ENCODE assay signal across 1 cellular context in the genomic region with DNA sequence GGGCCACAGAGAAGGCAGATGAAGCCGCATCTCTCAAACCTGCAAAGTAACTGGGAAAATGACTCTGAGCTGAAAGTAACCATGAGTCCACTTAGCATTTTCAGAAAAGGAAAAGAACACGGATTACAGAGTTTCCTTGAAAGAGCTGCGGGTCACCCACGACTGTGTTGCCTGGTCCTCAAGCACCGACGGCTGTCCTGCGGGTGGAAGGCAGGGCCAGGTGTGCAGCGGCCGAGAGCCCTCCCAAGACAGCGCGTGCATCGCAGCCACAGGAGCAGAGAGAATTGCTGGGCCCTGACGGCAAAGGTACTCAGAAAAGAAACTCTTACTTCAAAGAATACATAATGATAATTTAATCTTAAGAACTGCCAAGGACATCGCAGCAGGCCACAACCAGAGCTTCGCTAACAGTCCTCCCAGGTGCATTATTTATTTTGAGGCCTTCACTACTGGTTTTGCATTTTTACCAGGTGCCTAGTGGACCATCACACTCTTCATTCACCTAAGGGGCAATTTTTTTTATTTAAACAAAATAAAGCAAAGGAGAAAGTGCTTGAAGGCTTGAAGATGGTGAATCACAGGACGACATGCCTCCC.
TF ChIP-seq lines count a peak whose summit lies in the region.

No MANE protein-coding gene starts in this region.

TF ChIP-seq in GM23338, 12 proteins besides CTCF, POLR2A, EP300 and RAD21 (continued from another document):
- TF ChIP-seq, protein P1, sequence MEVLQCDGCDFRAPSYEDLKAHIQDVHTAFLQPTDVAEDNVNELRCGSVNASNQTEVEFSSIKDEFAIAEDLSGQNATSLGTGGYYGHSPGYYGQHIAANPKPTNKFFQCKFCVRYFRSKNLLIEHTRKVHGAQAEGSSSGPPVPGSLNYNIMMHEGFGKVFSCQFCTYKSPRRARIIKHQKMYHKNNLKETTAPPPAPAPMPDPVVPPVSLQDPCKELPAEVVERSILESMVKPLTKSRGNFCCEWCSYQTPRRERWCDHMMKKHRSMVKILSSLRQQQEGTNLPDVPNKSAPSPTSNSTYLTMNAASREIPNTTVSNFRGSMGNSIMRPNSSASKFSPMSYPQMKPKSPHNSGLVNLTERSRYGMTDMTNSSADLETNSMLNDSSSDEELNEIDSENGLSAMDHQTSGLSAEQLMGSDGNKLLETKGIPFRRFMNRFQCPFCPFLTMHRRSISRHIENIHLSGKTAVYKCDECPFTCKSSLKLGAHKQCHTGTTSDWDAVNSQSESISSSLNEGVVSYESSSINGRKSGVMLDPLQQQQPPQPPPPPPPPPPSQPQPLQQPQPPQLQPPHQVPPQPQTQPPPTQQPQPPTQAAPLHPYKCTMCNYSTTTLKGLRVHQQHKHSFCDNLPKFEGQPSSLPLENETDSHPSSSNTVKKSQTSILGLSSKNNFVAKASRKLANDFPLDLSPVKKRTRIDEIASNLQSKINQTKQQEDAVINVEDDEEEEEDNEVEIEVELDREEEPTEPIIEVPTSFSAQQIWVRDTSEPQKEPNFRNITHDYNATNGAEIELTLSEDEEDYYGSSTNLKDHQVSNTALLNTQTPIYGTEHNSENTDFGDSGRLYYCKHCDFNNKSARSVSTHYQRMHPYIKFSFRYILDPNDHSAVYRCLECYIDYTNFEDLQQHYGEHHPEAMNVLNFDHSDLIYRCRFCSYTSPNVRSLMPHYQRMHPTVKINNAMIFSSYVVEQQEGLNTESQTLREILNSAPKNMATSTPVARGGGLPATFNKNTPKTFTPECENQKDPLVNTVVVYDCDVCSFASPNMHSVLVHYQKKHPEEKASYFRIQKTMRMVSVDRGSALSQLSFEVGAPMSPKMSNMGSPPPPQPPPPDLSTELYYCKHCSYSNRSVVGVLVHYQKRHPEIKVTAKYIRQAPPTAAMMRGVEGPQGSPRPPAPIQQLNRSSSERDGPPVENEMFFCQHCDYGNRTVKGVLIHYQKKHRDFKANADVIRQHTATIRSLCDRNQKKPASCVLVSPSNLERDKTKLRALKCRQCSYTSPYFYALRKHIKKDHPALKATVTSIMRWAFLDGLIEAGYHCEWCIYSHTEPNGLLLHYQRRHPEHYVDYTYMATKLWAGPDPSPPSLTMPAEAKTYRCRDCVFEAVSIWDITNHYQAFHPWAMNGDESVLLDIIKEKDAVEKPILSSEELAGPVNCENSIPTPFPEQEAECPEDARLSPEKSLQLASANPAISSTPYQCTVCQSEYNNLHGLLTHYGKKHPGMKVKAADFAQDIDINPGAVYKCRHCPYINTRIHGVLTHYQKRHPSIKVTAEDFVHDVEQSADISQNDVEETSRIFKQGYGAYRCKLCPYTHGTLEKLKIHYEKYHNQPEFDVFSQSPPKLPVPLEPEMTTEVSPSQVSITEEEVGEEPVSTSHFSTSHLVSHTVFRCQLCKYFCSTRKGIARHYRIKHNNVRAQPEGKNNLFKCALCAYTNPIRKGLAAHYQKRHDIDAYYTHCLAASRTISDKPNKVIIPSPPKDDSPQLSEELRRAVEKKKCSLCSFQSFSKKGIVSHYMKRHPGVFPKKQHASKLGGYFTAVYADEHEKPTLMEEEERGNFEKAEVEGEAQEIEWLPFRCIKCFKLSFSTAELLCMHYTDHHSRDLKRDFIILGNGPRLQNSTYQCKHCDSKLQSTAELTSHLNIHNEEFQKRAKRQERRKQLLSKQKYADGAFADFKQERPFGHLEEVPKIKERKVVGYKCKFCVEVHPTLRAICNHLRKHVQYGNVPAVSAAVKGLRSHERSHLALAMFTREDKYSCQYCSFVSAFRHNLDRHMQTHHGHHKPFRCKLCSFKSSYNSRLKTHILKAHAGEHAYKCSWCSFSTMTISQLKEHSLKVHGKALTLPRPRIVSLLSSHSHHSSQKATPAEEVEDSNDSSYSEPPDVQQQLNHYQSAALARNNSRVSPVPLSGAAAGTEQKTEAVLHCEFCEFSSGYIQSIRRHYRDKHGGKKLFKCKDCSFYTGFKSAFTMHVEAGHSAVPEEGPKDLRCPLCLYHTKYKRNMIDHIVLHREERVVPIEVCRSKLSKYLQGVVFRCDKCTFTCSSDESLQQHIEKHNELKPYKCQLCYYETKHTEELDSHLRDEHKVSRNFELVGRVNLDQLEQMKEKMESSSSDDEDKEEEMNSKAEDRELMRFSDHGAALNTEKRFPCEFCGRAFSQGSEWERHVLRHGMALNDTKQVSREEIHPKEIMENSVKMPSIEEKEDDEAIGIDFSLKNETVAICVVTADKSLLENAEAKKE (CRISPR knock-in tag; IDR thresholded peaks at IDR 0.05), result no peak
